8 cellular contexts compared by ENCODE assay signal in genomic region chr20:34824026-34824860, GRCh38. TPM values are rescaled to one million over a fixed set of nuclear protein-coding genes. Genes with fewer than 3 reads are reported as not detected.
DNase-seq lines count a peak whose midpoint lies in the region; ATAC-seq and TF ChIP-seq lines count a peak whose summit lies in the region.

No MANE protein-coding gene starts in this region.

- peaks cover 43% of the 10 kb centered on the region for H4K20me1 ChIP-seq in hepatocyte (ENCODE audit: insufficient read depth, poor library complexity, severe bottlenecking)

- in situ Hi-C loops in HAP-1 (cut with MboI; ENCODE audit: low sequenced_read_pairs) = no loop called here
- in situ Hi-C loops in gastrocnemius medialis (cut with MboI; ENCODE audit: low sequenced_read_pairs in 4 of 4) = no loop called here

- H2AFZ ChIP-seq in hepatocyte = peak overlapping the region; percentile 66

- peak overlapping the region; percentile 90 for H3K4me2 ChIP-seq in hepatocyte

- H3K9me3 ChIP-seq in HAP-1 (no peaks in the 10 kb centered on the region), hepatocyte (ENCODE audit: low read depth) (no peaks in the 10 kb centered on the region), gastrocnemius medialis (no peaks in the 10 kb centered on the region)

- TF ChIP-seq CTCF in hepatocyte (IDR thresholded peaks at IDR 0.05; ENCODE audit: poor library complexity) = no peak
- no peak for TF ChIP-seq CTCF in gastrocnemius medialis (IDR thresholded peaks at IDR 0.05 in 4 of 5, conservative IDR thresholded peaks at IDR 0.05 in 1 of 5)

- 7% methylated on average over 4 of the region's 4 CpGs for WGBS in hepatocyte (ENCODE audit: low lambda C conversion rate, missing lambda C conversion rate)

- H3K27ac ChIP-seq in angular gyrus (ENCODE audit: low read depth, low read length) (peak overlapping the region; percentile 95), hepatocyte (peak overlapping the region; percentile 94), gastrocnemius medialis (peak overlapping the region; percentile 84 to 97 (median 94))

- peaks cover 28% of the 10 kb centered on the region for H3K4me1 ChIP-seq in HAP-1
- H3K4me1 ChIP-seq in hepatocyte (ENCODE audit: insufficient read depth) = peaks cover 25% of the 10 kb centered on the region
- peaks cover 42 to 48% of the 10 kb centered on the region in 2 donors for H3K4me1 ChIP-seq in gastrocnemius medialis

- peak overlapping the region; percentile 81 for H3K4me3 ChIP-seq in HAP-1
- peak overlapping the region; percentile 53 for H3K4me3 ChIP-seq in hepatocyte
- H3K4me3 ChIP-seq in gastrocnemius medialis = peak overlapping the region; percentile 76 to 93 (median 88)

- peak; percentile 65 to 78 for ATAC-seq in gastrocnemius medialis
- ATAC-seq in GM18858 (IDR thresholded peaks at IDR 0.05; ENCODE audit: unreplicated experiment) = no peak

- peaks cover 5% of the 10 kb centered on the region; the same call in 1 of the 2 replicates for H3K36me3 ChIP-seq in HAP-1 (replicated peaks)
- no peaks in the 10 kb centered on the region for H3K36me3 ChIP-seq in hepatocyte (replicated peaks; ENCODE audit: insufficient read depth, low read depth)
- no peaks in the 10 kb centered on the region for H3K36me3 ChIP-seq in gastrocnemius medialis

- DNase-seq in DMS153 treated with DMSO at 0.1 percent for 48 hours (lab: John Stamatoyannopoulos, UW; ENCODE audit: unreplicated experiment) (peak; percentile 77), HAP-1 (ENCODE audit: low spot score in 2 of 2) (peak; percentile 64 to 82), NCI-H1092 treated with DMSO at 0.1 percent for 48 hours (lab: John Stamatoyannopoulos, UW) (peak; percentile 46), T-helper 1 cell (peak; percentile 40 to 78 (median 54)), hepatocyte (ENCODE audit: low spot score) (peak; percentile 81), gastrocnemius medialis (peak; percentile 49 to 81)

- TF ChIP-seq POLR2A in gastrocnemius medialis (IDR thresholded peaks at IDR 0.05) = peak; percentile 56 to 68

- H3K27me3 ChIP-seq in HAP-1 (ENCODE audit: low read depth) (no peaks in the 10 kb centered on the region), hepatocyte (no peaks in the 10 kb centered on the region), gastrocnemius medialis (no peaks in the 10 kb centered on the region)

- peaks cover 58% of the 10 kb centered on the region for H3K79me2 ChIP-seq in hepatocyte

- intact Hi-C loops in gastrocnemius medialis (cut with DNase I; ENCODE audit: low total_unique reads) = loop anchor here (2.0 to 10.0 kb wide), 3 partner anchors 49 to 631 kb away; partner anchors contain the start of genes CEP250, GGT7 and MMP24OS

- H3K9me2 ChIP-seq in hepatocyte (replicated peaks; ENCODE audit: insufficient read depth) = no peaks in the 10 kb centered on the region

RNA-seq across cellular contexts. Expression of gene NCOA6, which starts 1.2 kb away (rescaled TPM):
- 11.1 and 11.6 TPM in 2 replicates for total RNA-seq in hepatocyte
- polyA plus RNA-seq in hepatocyte = 22.6 and 23.5 TPM in 2 replicates
- total RNA-seq in gastrocnemius medialis = 10 to 100 TPM; 10.9 to 12.7 (median 11.6) TPM

RNA-seq across cellular contexts. Expression of gene GGT7, which starts 48.4 kb away (rescaled TPM):
- 4.9 and 9.8 TPM in 2 replicates for total RNA-seq in hepatocyte
- polyA plus RNA-seq in hepatocyte = 18.2 and 23.9 TPM in 2 replicates
- total RNA-seq in gastrocnemius medialis = 10 to 100 TPM; 11.4 to 54.2 (median 15.4) TPM

RNA-seq across cellular contexts. Expression of gene ACSS2, which starts 52.2 kb away (rescaled TPM):
- 59.5 and 91.9 TPM in 2 replicates for total RNA-seq in hepatocyte
- 52.0 and 56.2 TPM in 2 replicates for polyA plus RNA-seq in hepatocyte
- 10 to 100 TPM; 70.5 to 94.7 (median 88.1) TPM for total RNA-seq in gastrocnemius medialis
